1 cellular context compared by ENCODE assay signal in the genomic region with DNA sequence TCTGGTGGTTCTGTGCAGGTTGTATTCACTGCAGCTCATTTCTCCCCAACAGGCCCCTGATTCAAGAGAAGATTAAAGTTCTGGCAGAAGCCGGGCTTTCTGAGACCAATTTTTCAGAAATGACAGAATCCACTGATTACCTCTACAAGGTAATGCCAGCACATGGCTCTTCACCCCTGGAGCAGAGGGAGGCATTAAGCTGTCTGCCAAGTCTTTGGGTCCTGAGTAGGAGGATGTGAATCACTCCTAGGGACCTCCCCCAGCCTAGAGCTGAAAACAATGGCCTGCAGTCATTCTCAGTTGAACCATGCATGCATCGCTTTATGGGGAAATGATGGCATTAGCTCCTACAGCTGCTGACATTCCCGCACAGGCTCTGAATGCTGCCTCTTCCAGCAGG.
A peak's percentile ranks its signal among the peaks of the same experiment; 100 is the strongest.
TF ChIP-seq lines count a peak whose summit lies in the region.

No MANE protein-coding gene starts in this region.

TF ChIP-seq in GM12878, 131 proteins besides CTCF, POLR2A, EP300 and RAD21:
- TF ChIP-seq, protein P1, sequence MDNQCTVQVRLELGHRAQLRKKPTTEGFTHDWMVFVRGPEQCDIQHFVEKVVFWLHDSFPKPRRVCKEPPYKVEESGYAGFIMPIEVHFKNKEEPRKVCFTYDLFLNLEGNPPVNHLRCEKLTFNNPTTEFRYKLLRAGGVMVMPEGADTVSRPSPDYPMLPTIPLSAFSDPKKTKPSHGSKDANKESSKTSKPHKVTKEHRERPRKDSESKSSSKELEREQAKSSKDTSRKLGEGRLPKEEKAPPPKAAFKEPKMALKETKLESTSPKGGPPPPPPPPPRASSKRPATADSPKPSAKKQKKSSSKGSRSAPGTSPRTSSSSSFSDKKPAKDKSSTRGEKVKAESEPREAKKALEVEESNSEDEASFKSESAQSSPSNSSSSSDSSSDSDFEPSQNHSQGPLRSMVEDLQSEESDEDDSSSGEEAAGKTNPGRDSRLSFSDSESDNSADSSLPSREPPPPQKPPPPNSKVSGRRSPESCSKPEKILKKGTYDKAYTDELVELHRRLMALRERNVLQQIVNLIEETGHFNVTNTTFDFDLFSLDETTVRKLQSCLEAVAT (IDR thresholded peaks at IDR 0.05) = peak; percentile 36; the same call in 1 of the 2 replicates
- TF ChIP-seq HCFC1 (IDR thresholded peaks at IDR 0.05; ENCODE audit: low read length) (no peak), ZBED1 (IDR thresholded peaks at IDR 0.05; ENCODE audit: borderline replicate concordance) (no peak)
